In the genomic region with DNA sequence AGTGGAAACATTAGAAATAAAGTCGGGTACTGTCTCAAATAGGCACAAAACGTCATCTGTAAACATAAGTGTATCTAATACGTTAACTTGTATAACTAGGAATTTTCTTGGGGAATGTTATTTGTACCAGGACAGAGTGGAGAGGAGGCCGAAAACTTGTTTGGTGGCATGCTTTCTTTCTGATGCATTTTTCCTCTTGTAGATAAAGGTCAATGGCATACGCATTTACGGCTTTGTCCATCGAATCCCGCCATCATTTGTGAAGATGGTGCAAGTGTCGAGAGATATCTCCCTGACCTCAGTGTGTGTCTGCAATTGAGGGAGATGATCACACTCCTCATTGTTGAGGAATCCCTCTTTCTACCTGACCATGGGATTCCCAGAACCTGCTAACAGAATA, we compare ENCODE assay signal across 33 cellular contexts. TPM values are rescaled to one million over a fixed set of nuclear protein-coding genes. Genes with fewer than 3 reads are reported as not detected.
"Had no signal": no experiment of that assay in that cellular context is flagged by ENCODE, and none has a peak within 500 bp of the region (broad histone marks: within the 10 kb centered on the region; RNA-seq: fewer than 3 reads in every experiment).

No MANE protein-coding gene starts in this region.

- H3K4me1 ChIP-seq: esophagus squamous epithelium, gastrocnemius medialis, heart right ventricle, left lung, lower lobe of right lung had no signal

- ATAC-seq: gastrocnemius medialis; heart right ventricle; left cardiac atrium; left lung; left ventricle myocardium superior; lower lobe of right lung; mucosa of descending colon; naive thymus-derived CD8-positive, alpha-beta T cell had no signal

- H3K27ac ChIP-seq: coronary artery, dorsolateral prefrontal cortex, esophagus squamous epithelium, gastrocnemius medialis, heart right ventricle, left lung, lower lobe of right lung had no signal

- H3K27me3 ChIP-seq: gastrocnemius medialis had no signal

- DNase-seq: dermis blood vessel endothelial cell; dorsolateral prefrontal cortex; effector CD4-positive, alpha-beta T cell; effector memory CD4-positive, alpha-beta T cell; esophagus squamous epithelium; foreskin fibroblast; foreskin melanocyte; gastrocnemius medialis; glutamatergic neuron; head of caudate nucleus; heart right ventricle; hippocampal formation; left cardiac atrium; left lung; left ventricle myocardium superior; lower lobe of right lung; mesenchymal stem cell; mucosa of descending colon; naive B cell; naive thymus-derived CD8-positive, alpha-beta T cell had no signal

- H3K4me3 ChIP-seq: coronary artery, dorsolateral prefrontal cortex, esophagus squamous epithelium, gastrocnemius medialis, heart right ventricle, left lung, lower lobe of right lung, mucosa of descending colon had no signal

- H3K36me3 ChIP-seq: esophagus squamous epithelium, gastrocnemius medialis, heart right ventricle, left lung, lower lobe of right lung had no signal

- H3K9me3 ChIP-seq: esophagus squamous epithelium, gastrocnemius medialis, heart right ventricle, left lung, lower lobe of right lung, mucosa of descending colon had no signal

- FAIRE-seq: endothelial cell of umbilical vein, islet of Langerhans, keratinocyte had no signal

RNA-seq across cellular contexts. Expression of gene LGALS13, which starts 4.7 kb away (rescaled TPM):
- total RNA-seq: dermis blood vessel endothelial cell; endothelial cell of umbilical vein; epithelial cell of proximal tubule; esophagus squamous epithelium; gastrocnemius medialis; glomerular endothelial cell; heart right ventricle; kidney epithelial cell; left cardiac atrium; left lung; left ventricle myocardium superior; lower leg skin; lower lobe of right lung; lung microvascular endothelial cell; mesenteric fat pad; mesothelial cell of epicardium; mucosa of descending colon; myocyte; naive thymus-derived CD8-positive, alpha-beta T cell had no signal
- polyA plus RNA-seq: endothelial cell of umbilical vein; esophagus; heart right ventricle; keratinocyte; naive thymus-derived CD8-positive, alpha-beta T cell had no signal

RNA-seq across cellular contexts. Expression of gene LGALS16, which starts 48.7 kb away (rescaled TPM):
- total RNA-seq: dermis blood vessel endothelial cell; endothelial cell of umbilical vein; epithelial cell of proximal tubule; esophagus squamous epithelium; gastrocnemius medialis; glomerular endothelial cell; heart right ventricle; kidney epithelial cell; left cardiac atrium; left lung; left ventricle myocardium superior; lower leg skin; lower lobe of right lung; lung microvascular endothelial cell; mesenteric fat pad; mesothelial cell of epicardium; mucosa of descending colon; myocyte; naive thymus-derived CD8-positive, alpha-beta T cell had no signal
- polyA plus RNA-seq: endothelial cell of umbilical vein; esophagus; heart right ventricle; keratinocyte; naive thymus-derived CD8-positive, alpha-beta T cell had no signal
